ENCODE assay signal across 1 cellular context in the genomic region with DNA sequence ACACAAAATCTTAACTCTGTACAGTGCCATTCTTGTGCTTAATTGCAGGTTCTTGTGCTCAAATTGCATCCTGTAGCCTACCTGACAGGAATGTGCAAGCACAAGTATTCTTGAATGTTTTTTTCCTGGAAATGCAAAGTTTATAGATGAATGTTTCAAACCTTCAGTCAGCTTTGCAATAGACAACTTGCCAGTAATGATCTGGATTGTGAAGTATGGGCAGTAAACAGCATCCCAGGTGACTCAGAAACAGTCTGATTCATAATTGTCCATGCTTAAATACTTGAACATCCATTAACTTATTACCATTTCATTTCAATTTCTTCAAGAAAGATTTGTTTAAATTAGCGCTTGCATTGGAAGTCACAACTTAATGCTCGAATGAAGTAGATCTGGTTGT.
TF ChIP-seq lines count a peak whose summit lies in the region.

No MANE protein-coding gene starts in this region.

TF ChIP-seq in WTC11, 78 proteins besides CTCF, POLR2A, EP300 and RAD21 (continued from another document):
- TF ChIP-seq, protein P1, sequence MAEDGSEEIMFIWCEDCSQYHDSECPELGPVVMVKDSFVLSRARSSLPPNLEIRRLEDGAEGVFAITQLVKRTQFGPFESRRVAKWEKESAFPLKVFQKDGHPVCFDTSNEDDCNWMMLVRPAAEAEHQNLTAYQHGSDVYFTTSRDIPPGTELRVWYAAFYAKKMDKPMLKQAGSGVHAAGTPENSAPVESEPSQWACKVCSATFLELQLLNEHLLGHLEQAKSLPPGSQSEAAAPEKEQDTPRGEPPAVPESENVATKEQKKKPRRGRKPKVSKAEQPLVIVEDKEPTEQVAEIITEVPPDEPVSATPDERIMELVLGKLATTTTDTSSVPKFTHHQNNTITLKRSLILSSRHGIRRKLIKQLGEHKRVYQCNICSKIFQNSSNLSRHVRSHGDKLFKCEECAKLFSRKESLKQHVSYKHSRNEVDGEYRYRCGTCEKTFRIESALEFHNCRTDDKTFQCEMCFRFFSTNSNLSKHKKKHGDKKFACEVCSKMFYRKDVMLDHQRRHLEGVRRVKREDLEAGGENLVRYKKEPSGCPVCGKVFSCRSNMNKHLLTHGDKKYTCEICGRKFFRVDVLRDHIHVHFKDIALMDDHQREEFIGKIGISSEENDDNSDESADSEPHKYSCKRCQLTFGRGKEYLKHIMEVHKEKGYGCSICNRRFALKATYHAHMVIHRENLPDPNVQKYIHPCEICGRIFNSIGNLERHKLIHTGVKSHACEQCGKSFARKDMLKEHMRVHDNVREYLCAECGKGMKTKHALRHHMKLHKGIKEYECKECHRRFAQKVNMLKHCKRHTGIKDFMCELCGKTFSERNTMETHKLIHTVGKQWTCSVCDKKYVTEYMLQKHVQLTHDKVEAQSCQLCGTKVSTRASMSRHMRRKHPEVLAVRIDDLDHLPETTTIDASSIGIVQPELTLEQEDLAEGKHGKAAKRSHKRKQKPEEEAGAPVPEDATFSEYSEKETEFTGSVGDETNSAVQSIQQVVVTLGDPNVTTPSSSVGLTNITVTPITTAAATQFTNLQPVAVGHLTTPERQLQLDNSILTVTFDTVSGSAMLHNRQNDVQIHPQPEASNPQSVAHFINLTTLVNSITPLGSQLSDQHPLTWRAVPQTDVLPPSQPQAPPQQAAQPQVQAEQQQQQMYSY (CRISPR knock-in tag; IDR thresholded peaks at IDR 0.05), result no peak
- TF ChIP-seq ZNF423 (CRISPR knock-in tag; IDR thresholded peaks at IDR 0.05) (no peak), ZNF396 (CRISPR knock-in tag; IDR thresholded peaks at IDR 0.05; ENCODE audit: borderline replicate concordance) (no peak), ZNF232 (CRISPR knock-in tag; IDR thresholded peaks at IDR 0.05) (no peak), TCF7 (CRISPR knock-in tag; IDR thresholded peaks at IDR 0.05; ENCODE audit: low read depth) (no peak), TP53 (CRISPR knock-in tag; IDR thresholded peaks at IDR 0.05) (no peak), RORB (CRISPR knock-in tag; IDR thresholded peaks at IDR 0.05) (no peak), HMGA2 (CRISPR knock-in tag; IDR thresholded peaks at IDR 0.05) (no peak), ZBTB21 (CRISPR knock-in tag; IDR thresholded peaks at IDR 0.05; ENCODE audit: borderline replicate concordance) (no peak), OVOL2 (CRISPR knock-in tag; IDR thresholded peaks at IDR 0.05; ENCODE audit: borderline replicate concordance) (no peak), FOXJ3 (CRISPR knock-in tag; IDR thresholded peaks at IDR 0.05; ENCODE audit: borderline replicate concordance) (no peak), FOXP1 (CRISPR knock-in tag; IDR thresholded peaks at IDR 0.05; ENCODE audit: borderline replicate concordance) (no peak), RELA (CRISPR knock-in tag; IDR thresholded peaks at IDR 0.05; ENCODE audit: borderline replicate concordance) (no peak), KAT7 (CRISPR knock-in tag; IDR thresholded peaks at IDR 0.05; ENCODE audit: borderline replicate concordance) (no peak)
- TF ChIP-seq, protein P2, sequence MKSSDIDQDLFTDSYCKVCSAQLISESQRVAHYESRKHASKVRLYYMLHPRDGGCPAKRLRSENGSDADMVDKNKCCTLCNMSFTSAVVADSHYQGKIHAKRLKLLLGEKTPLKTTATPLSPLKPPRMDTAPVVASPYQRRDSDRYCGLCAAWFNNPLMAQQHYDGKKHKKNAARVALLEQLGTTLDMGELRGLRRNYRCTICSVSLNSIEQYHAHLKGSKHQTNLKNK (CRISPR knock-in tag; IDR thresholded peaks at IDR 0.05), result no peak
- TF ChIP-seq, protein P3, sequence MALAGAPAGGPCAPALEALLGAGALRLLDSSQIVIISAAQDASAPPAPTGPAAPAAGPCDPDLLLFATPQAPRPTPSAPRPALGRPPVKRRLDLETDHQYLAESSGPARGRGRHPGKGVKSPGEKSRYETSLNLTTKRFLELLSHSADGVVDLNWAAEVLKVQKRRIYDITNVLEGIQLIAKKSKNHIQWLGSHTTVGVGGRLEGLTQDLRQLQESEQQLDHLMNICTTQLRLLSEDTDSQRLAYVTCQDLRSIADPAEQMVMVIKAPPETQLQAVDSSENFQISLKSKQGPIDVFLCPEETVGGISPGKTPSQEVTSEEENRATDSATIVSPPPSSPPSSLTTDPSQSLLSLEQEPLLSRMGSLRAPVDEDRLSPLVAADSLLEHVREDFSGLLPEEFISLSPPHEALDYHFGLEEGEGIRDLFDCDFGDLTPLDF (CRISPR knock-in tag; IDR thresholded peaks at IDR 0.05), result no peak
- TF ChIP-seq, protein P4, sequence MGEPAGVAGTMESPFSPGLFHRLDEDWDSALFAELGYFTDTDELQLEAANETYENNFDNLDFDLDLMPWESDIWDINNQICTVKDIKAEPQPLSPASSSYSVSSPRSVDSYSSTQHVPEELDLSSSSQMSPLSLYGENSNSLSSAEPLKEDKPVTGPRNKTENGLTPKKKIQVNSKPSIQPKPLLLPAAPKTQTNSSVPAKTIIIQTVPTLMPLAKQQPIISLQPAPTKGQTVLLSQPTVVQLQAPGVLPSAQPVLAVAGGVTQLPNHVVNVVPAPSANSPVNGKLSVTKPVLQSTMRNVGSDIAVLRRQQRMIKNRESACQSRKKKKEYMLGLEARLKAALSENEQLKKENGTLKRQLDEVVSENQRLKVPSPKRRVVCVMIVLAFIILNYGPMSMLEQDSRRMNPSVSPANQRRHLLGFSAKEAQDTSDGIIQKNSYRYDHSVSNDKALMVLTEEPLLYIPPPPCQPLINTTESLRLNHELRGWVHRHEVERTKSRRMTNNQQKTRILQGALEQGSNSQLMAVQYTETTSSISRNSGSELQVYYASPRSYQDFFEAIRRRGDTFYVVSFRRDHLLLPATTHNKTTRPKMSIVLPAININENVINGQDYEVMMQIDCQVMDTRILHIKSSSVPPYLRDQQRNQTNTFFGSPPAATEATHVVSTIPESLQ (CRISPR knock-in tag; IDR thresholded peaks at IDR 0.05), result no peak
- TF ChIP-seq, protein P5, sequence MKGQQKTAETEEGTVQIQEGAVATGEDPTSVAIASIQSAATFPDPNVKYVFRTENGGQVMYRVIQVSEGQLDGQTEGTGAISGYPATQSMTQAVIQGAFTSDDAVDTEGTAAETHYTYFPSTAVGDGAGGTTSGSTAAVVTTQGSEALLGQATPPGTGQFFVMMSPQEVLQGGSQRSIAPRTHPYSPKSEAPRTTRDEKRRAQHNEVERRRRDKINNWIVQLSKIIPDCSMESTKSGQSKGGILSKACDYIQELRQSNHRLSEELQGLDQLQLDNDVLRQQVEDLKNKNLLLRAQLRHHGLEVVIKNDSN (CRISPR knock-in tag; IDR thresholded peaks at IDR 0.05), result no peak
- TF ChIP-seq, protein P6, sequence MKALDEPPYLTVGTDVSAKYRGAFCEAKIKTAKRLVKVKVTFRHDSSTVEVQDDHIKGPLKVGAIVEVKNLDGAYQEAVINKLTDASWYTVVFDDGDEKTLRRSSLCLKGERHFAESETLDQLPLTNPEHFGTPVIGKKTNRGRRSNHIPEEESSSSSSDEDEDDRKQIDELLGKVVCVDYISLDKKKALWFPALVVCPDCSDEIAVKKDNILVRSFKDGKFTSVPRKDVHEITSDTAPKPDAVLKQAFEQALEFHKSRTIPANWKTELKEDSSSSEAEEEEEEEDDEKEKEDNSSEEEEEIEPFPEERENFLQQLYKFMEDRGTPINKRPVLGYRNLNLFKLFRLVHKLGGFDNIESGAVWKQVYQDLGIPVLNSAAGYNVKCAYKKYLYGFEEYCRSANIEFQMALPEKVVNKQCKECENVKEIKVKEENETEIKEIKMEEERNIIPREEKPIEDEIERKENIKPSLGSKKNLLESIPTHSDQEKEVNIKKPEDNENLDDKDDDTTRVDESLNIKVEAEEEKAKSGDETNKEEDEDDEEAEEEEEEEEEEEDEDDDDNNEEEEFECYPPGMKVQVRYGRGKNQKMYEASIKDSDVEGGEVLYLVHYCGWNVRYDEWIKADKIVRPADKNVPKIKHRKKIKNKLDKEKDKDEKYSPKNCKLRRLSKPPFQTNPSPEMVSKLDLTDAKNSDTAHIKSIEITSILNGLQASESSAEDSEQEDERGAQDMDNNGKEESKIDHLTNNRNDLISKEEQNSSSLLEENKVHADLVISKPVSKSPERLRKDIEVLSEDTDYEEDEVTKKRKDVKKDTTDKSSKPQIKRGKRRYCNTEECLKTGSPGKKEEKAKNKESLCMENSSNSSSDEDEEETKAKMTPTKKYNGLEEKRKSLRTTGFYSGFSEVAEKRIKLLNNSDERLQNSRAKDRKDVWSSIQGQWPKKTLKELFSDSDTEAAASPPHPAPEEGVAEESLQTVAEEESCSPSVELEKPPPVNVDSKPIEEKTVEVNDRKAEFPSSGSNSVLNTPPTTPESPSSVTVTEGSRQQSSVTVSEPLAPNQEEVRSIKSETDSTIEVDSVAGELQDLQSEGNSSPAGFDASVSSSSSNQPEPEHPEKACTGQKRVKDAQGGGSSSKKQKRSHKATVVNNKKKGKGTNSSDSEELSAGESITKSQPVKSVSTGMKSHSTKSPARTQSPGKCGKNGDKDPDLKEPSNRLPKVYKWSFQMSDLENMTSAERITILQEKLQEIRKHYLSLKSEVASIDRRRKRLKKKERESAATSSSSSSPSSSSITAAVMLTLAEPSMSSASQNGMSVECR (CRISPR knock-in tag; IDR thresholded peaks at IDR 0.05; ENCODE audit: borderline replicate concordance), result no peak
TF ChIP-seq in WTC11: peak in this region for 0.
